Comparison of ENCODE assay signal across 1 cellular context in genomic region chr13:41056996-41057711, GRCh38.
TF ChIP-seq lines count a peak whose summit lies in the region.

No MANE protein-coding gene starts in this region.

TF ChIP-seq in IMR-90, 13 proteins besides CTCF, POLR2A, EP300 and RAD21:
- TF ChIP-seq MAFK (IDR thresholded peaks at IDR 0.05; ENCODE audit: low read depth, low read length) = no peak
- TF ChIP-seq MAZ (IDR thresholded peaks at IDR 0.05; ENCODE audit: borderline replicate concordance, low read depth, low read length) = no peak
- no peak for TF ChIP-seq RCOR1 (IDR thresholded peaks at IDR 0.05; ENCODE audit: insufficient replicate concordance, low read length)
- TF ChIP-seq USF2 (IDR thresholded peaks at IDR 0.05; ENCODE audit: low read depth, low read length) = no peak
- no peak for TF ChIP-seq ELK1 (IDR thresholded peaks at IDR 0.05; ENCODE audit: borderline replicate concordance, low read depth, low read length)
- no peak for TF ChIP-seq BHLHE40 (IDR thresholded peaks at IDR 0.05; ENCODE audit: low read depth, low read length)
- TF ChIP-seq MXI1 (IDR thresholded peaks at IDR 0.05; ENCODE audit: borderline replicate concordance, low read depth, low read length) = no peak
- no peak for TF ChIP-seq NFE2L2 (IDR thresholded peaks at IDR 0.05; ENCODE audit: low read depth, low read length)
- TF ChIP-seq CEBPB (IDR thresholded peaks at IDR 0.05; ENCODE audit: low read depth, low read length) = no peak
- no peak for TF ChIP-seq RFX5 (IDR thresholded peaks at IDR 0.05; ENCODE audit: low read depth, low read length)
- TF ChIP-seq FOS (IDR thresholded peaks at IDR 0.05; ENCODE audit: low read depth, low read length) = no peak
- TF ChIP-seq SMC3 (IDR thresholded peaks at IDR 0.05; ENCODE audit: low read depth, low read length) = no peak
- TF ChIP-seq CHD1 (IDR thresholded peaks at IDR 0.05; ENCODE audit: low read depth, low read length) = no peak
